Comparison of ENCODE assay signal across 8 cellular contexts in genomic region chr18:59783138-59783537, GRCh38.
DNase-seq lines count a peak whose midpoint lies in the region; ATAC-seq and TF ChIP-seq lines count a peak whose summit lies in the region.

No MANE protein-coding gene starts in this region.

- no peaks in the 10 kb centered on the region for H3K27me3 ChIP-seq in right atrium auricular region
- H3K27me3 ChIP-seq in left ventricle myocardium inferior (ENCODE audit: low read depth) = peaks cover 26% of the 10 kb centered on the region
- H3K27me3 ChIP-seq in testis = no peaks in the 10 kb centered on the region
- no peaks in the 10 kb centered on the region for H3K27me3 ChIP-seq in psoas muscle (ENCODE audit: insufficient read depth in 3 of 3, low read length in 2 of 3)

- no peaks in the 10 kb centered on the region for H3K36me3 ChIP-seq in right atrium auricular region
- no peaks in the 10 kb centered on the region for H3K36me3 ChIP-seq in left ventricle myocardium inferior
- no peaks in the 10 kb centered on the region for H3K36me3 ChIP-seq in testis (ENCODE audit: low read depth, missing control alignments)
- H3K36me3 ChIP-seq in psoas muscle (ENCODE audit: insufficient read depth in 1 of 2, low read depth in 1 of 2) = no peaks in the 10 kb centered on the region

- H3K9me3 ChIP-seq in right atrium auricular region = no peaks in the 10 kb centered on the region
- no peaks in the 10 kb centered on the region for H3K9me3 ChIP-seq in left ventricle myocardium inferior (replicated peaks)
- no peaks in the 10 kb centered on the region for H3K9me3 ChIP-seq in testis
- no peaks in the 10 kb centered on the region for H3K9me3 ChIP-seq in psoas muscle

- peak; percentile 19 to 40 for ATAC-seq in left cardiac atrium
- ATAC-seq in SK-N-SH treated with all-trans-retinoic acid at 6 μM for 48 hours = peak; percentile 80
- ATAC-seq in psoas muscle = no peak

- TF ChIP-seq POLR2A in testis (IDR thresholded peaks at IDR 0.05) = no peak

- intact Hi-C loops in left cardiac atrium (cut with DNase I) (no loop called here), left ventricle myocardium inferior (cut with micrococcal nuclease) (no loop called here), testis (cut with DNase I; ENCODE audit: low total_unique reads) (no loop called here), psoas muscle (cut with DNase I) (no loop called here)

- H3K27ac ChIP-seq in right atrium auricular region (no peak overlapping the region), left ventricle myocardium inferior (replicated peaks) (no peak overlapping the region), testis (no peak overlapping the region), psoas muscle (no peak overlapping the region)

- H3K4me3 ChIP-seq in right atrium auricular region (no peak overlapping the region), left ventricle myocardium inferior (no peak overlapping the region), testis (no peak overlapping the region), psoas muscle (no peak overlapping the region)

- TF ChIP-seq CTCF in right atrium auricular region (IDR thresholded peaks at IDR 0.05) (peak in 1 of 2 donors; percentile 58), left ventricle myocardium inferior (IDR thresholded peaks at IDR 0.05; ENCODE audit: borderline replicate concordance) (peak; percentile 58), testis (IDR thresholded peaks at IDR 0.05) (peak; percentile 31 to 50 (median 39)), psoas muscle (IDR thresholded peaks at IDR 0.05) (no peak)

- 45 to 46% methylated on average over 5 of the region's 5 CpGs for WGBS in testis, 2 donors
- WGBS in psoas muscle, 3 donors = 27 to 31% (median 31%) methylated on average over 5 of the region's 5 CpGs

- no peaks in the 10 kb centered on the region for H3K4me1 ChIP-seq in right atrium auricular region
- H3K4me1 ChIP-seq in left ventricle myocardium inferior = peaks cover 2% of the 10 kb centered on the region
- H3K4me1 ChIP-seq in testis = peaks cover 4% of the 10 kb centered on the region
- no peaks in the 10 kb centered on the region for H3K4me1 ChIP-seq in psoas muscle

- DNase-seq in left cardiac atrium (no peak), right atrium auricular region (ENCODE audit: low spot score) (no peak), H4 (ENCODE audit: low spot score) (peak; percentile 81), LHCN-M2 (ENCODE audit: low read depth) (peak; percentile 89), left ventricle myocardium inferior (no peak), testis (peak; percentile 59), psoas muscle (no peak)

TF ChIP-seq in SK-N-SH treated with all-trans-retinoic acid at 6 μM for 48 hours, 23 proteins besides CTCF, POLR2A, EP300 and RAD21:
- TF ChIP-seq TOX (CRISPR knock-in tag; IDR thresholded peaks at IDR 0.05; ENCODE audit: borderline replicate concordance) (no peak), TSHZ2 (CRISPR knock-in tag; IDR thresholded peaks at IDR 0.05) (no peak), ZFP3 (CRISPR knock-in tag; IDR thresholded peaks at IDR 0.05) (no peak), ARNTL (CRISPR knock-in tag; IDR thresholded peaks at IDR 0.05; ENCODE audit: borderline replicate concordance, low read depth) (no peak)

Comparison
In these comparisons a context has a peak if more than half of its experiments do, and no peak if none do; other contexts are left out.
1. ATAC-seq: peak in left cardiac atrium (2 of 2) and SK-N-SH treated with all-trans-retinoic acid at 6 μM for 48 hours (single experiment); none in psoas muscle (0 of 4).
2. DNase-seq: peak in H4 (single experiment), LHCN-M2 (single experiment) and testis (single experiment); none in left cardiac atrium (single experiment), right atrium auricular region (single experiment), left ventricle myocardium inferior (single experiment) and psoas muscle (0 of 2).